ENCODE assay signal across 1 cellular context in genomic region chr6:75170666-75171065, GRCh38.
TF ChIP-seq lines count a peak whose summit lies in the region.

No MANE protein-coding gene starts in this region.

TF ChIP-seq in neural cell, 6 proteins besides CTCF, POLR2A, EP300 and RAD21 (continued from another document):
- TF ChIP-seq REST (IDR thresholded peaks at IDR 0.05; ENCODE audit: borderline replicate concordance), result no peak
- TF ChIP-seq EZH2 (IDR thresholded peaks at IDR 0.05; ENCODE audit: borderline replicate concordance, insufficient read depth, low read length, poor library complexity, severe bottlenecking), result no peak
- no peak for TF ChIP-seq MXI1 (conservative IDR thresholded peaks at IDR 0.05; ENCODE audit: poor library complexity, severe bottlenecking)
TF ChIP-seq in neural cell: peak in this region for 0.
